In genomic region chr10:126686732-126687693, GRCh38 we compare ENCODE assay signal across 1 cellular context.
TF ChIP-seq lines count a peak whose summit lies in the region.

No MANE protein-coding gene starts in this region.

TF ChIP-seq in GM23338, 12 proteins besides CTCF, POLR2A, EP300 and RAD21 (continued from another document):
- TF ChIP-seq ZNF462 (CRISPR knock-in tag; IDR thresholded peaks at IDR 0.05) (no peak), ETS1 (IDR thresholded peaks at IDR 0.05) (no peak)
TF ChIP-seq in GM23338: peak in this region for 0.
